In the genomic region with DNA sequence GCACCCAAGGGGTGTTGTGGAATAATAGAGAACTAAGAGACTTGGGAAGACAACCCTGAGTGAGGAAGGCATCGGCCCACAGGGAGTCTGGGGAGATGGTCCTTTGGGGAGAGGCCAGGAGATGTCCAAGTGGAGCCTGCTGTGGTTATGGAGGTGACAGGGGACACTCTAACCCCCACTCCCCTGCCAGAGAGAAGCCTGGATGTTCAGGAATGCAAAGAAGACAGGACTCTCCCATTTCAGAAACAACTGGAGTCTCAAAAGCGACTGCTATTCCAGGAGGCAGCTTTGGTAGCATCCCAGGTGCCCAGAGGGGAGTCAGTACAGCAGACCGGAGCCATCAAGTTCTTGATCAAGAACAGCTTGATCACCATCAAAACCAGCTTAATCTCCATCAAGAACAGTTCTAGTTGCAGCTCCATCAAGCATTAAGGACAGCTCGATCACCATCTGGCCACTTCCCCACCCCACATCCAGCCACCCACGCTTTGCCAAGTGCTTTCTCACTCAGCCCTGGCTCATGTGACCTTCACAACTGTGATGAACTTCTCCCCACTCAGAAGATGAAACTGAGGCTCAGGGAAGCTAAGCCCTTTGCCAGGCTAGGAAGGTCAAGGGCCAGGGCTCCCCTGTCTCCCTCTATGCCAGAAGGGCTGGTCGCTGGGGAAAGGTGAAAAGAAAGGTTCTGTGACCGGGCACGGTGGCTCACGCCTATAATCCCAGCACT, we compare ENCODE assay signal across 9 cellular contexts. TPM values are rescaled to one million over a fixed set of nuclear protein-coding genes. Genes with fewer than 3 reads are reported as not detected.
DNase-seq lines count a peak whose midpoint lies in the region; ATAC-seq and TF ChIP-seq lines count a peak whose summit lies in the region.
"Had no signal": no experiment of that assay in that cellular context is flagged by ENCODE, and none has a peak within 500 bp of the region (broad histone marks: within the 10 kb centered on the region; RNA-seq: fewer than 3 reads in every experiment).

No MANE protein-coding gene starts in this region.

- peak; percentile 79 for DNase-seq in activated effector memory CD4-positive, alpha-beta T cell treated with anti-CD3 and anti-CD28 coated beads, Interleukin-2, amount 50 U/mL, for 16 hours
- DNase-seq in activated effector memory CD4-positive, alpha-beta T cell treated with Interleukin-2 at 50 U/mL for 16 hours = no peak
- peak; percentile 44 for DNase-seq in activated CD8-positive, alpha-beta T cell treated with anti-CD3 and anti-CD28 coated beads, Interleukin-2, amount 10 ng/mL, durations not matched to agents 7 days and 5 days
- DNase-seq in lower lobe of right lung (peak; percentile 72), thoracic aorta (ENCODE audit: low spot score) (no peak), COLO829 (ENCODE audit: low spot score) (no peak)
- DNase-seq: NCI-H510A had no signal

- H3K36me3 ChIP-seq in lower lobe of right lung (peaks cover 11% of the 10 kb centered on the region), thoracic aorta (no peaks in the 10 kb centered on the region)

- POLR2A ChIA-PET in activated CD8-positive, alpha-beta T cell treated with anti-CD3 and anti-CD28 coated beads, Interleukin-2, amount 10 ng/mL, durations not matched to agents 7 days and 5 days (lab: Charles Lee) = interaction anchor here (0.7 to 10.8 kb wide), 9 partner anchors 8 to 98 kb away, joined by 3 to 409 read pairs (median 6); partner anchors contain the start of genes CEP85, SH3BGRL3 and UBXN11

- CTCF ChIA-PET in activated CD8-positive, alpha-beta T cell treated with anti-CD3 and anti-CD28 coated beads, Interleukin-2, amount 10 ng/mL, durations not matched to agents 7 days and 5 days (lab: Charles Lee) = interaction anchor here (0.6 to 11.5 kb wide), 22 partner anchors 10 to 192 kb away, joined by 3 to 591 read pairs (median 4); partner anchors contain the start of genes CEP85, DHDDS, SH3BGRL3 and UBXN11

- peaks cover 72% of the 10 kb centered on the region for H3K4me1 Mint-ChIP-seq in activated CD8-positive, alpha-beta T cell treated with anti-CD3 and anti-CD28 coated beads, Interleukin-2, amount 10 ng/mL, durations not matched to agents 7 days and 5 days (ENCODE audit: low read depth)

- H3K4me1 ChIP-seq in lower lobe of right lung (peaks cover 41% of the 10 kb centered on the region), thoracic aorta (ENCODE audit: control insufficient read depth in 1 of 2, low read depth in 2 of 2) (no peaks in the 10 kb centered on the region)

- H3K9me3 ChIP-seq in lower lobe of right lung (no peaks in the 10 kb centered on the region), thoracic aorta (no peaks in the 10 kb centered on the region)

- peaks cover 54% of the 10 kb centered on the region for H3K36me3 Mint-ChIP-seq in activated CD8-positive, alpha-beta T cell treated with anti-CD3 and anti-CD28 coated beads, Interleukin-2, amount 10 ng/mL, durations not matched to agents 7 days and 5 days (ENCODE audit: low read depth)

- H3K9me3 Mint-ChIP-seq in activated CD8-positive, alpha-beta T cell treated with anti-CD3 and anti-CD28 coated beads, Interleukin-2, amount 10 ng/mL, durations not matched to agents 7 days and 5 days (ENCODE audit: insufficient read depth) = no peaks in the 10 kb centered on the region

- ATAC-seq in activated CD8-positive, alpha-beta T cell treated with anti-CD3 and anti-CD28 coated beads, Interleukin-2, amount 10 ng/mL, durations not matched to agents 7 days and 5 days = no peak
- ATAC-seq in lower lobe of right lung = peak; percentile 40 to 59
- ATAC-seq in thoracic aorta (ENCODE audit: insufficient number of reproducible peaks, low FRiP score, low read depth) = no peak
- ATAC-seq in GM21367 (IDR thresholded peaks at IDR 0.05; ENCODE audit: unreplicated experiment) = no peak
- no peak for ATAC-seq in SK-N-SH treated with all-trans-retinoic acid at 6 μM for 48 hours

- H3K27me3 Mint-ChIP-seq in activated CD8-positive, alpha-beta T cell treated with anti-CD3 and anti-CD28 coated beads, Interleukin-2, amount 10 ng/mL, durations not matched to agents 7 days and 5 days (ENCODE audit: low read depth) = no peaks in the 10 kb centered on the region

- peak overlapping the region; percentile 71 for H3K27ac ChIP-seq in lower lobe of right lung
- no peak overlapping the region for H3K27ac ChIP-seq in thoracic aorta

- peak overlapping the region; percentile 78 for H3K27ac Mint-ChIP-seq in activated CD8-positive, alpha-beta T cell treated with anti-CD3 and anti-CD28 coated beads, Interleukin-2, amount 10 ng/mL, durations not matched to agents 7 days and 5 days

- peak overlapping the region; percentile 84 for H3K4me3 Mint-ChIP-seq in activated CD8-positive, alpha-beta T cell treated with anti-CD3 and anti-CD28 coated beads, Interleukin-2, amount 10 ng/mL, durations not matched to agents 7 days and 5 days

- H3K4me3 ChIP-seq in lower lobe of right lung = peak overlapping the region; percentile 58
- H3K4me3 ChIP-seq in thoracic aorta = peak overlapping the region; percentile 42

- TF ChIP-seq CTCF in lower lobe of right lung (IDR thresholded peaks at IDR 0.05) (no peak), thoracic aorta (IDR thresholded peaks at IDR 0.05) (no peak)

- intact Hi-C loops in lower lobe of right lung (cut with DNase I) = no loop called here

- no peaks in the 10 kb centered on the region for H3K27me3 ChIP-seq in lower lobe of right lung (ENCODE audit: low read depth)
- no peaks in the 10 kb centered on the region for H3K27me3 ChIP-seq in thoracic aorta (replicated peaks; ENCODE audit: insufficient read depth)

TF ChIP-seq in SK-N-SH treated with all-trans-retinoic acid at 6 μM for 48 hours, 23 proteins besides CTCF, POLR2A, EP300 and RAD21:
- TF ChIP-seq ZNF8 (CRISPR knock-in tag; IDR thresholded peaks at IDR 0.05) (no peak), BACH2 (CRISPR knock-in tag; IDR thresholded peaks at IDR 0.05; ENCODE audit: borderline replicate concordance) (no peak), ARNTL (CRISPR knock-in tag; IDR thresholded peaks at IDR 0.05; ENCODE audit: borderline replicate concordance, low read depth) (no peak), ZNF70 (CRISPR knock-in tag; IDR thresholded peaks at IDR 0.05) (no peak)
TF ChIP-seq in SK-N-SH treated with all-trans-retinoic acid at 6 μM for 48 hours: peak in this region for 0.

RNA-seq across cellular contexts. Expression of gene CD52, which starts 0.7 kb away (rescaled TPM):
- 1,000 to 10,000 TPM; 1,112 to 1,180 TPM for total RNA-seq in activated CD8-positive, alpha-beta T cell treated with anti-CD3 and anti-CD28 coated beads, Interleukin-2, amount 10 ng/mL, durations not matched to agents 7 days and 5 days
- total RNA-seq in lower lobe of right lung (541 TPM), thoracic aorta (1 to 10 TPM in 1 of 2 donors, not detected in 1; 2.7 TPM)

RNA-seq across cellular contexts. Expression of gene UBXN11, which starts 12.1 kb away (rescaled TPM):
- 10 to 100 TPM; 34.4 to 40.9 TPM for total RNA-seq in activated CD8-positive, alpha-beta T cell treated with anti-CD3 and anti-CD28 coated beads, Interleukin-2, amount 10 ng/mL, durations not matched to agents 7 days and 5 days
- total RNA-seq in lower lobe of right lung (65.1 TPM), thoracic aorta (10 to 100 TPM in 1 of 2 donors, 1 to 10 TPM in 1; 9.6 to 23.2 TPM)

RNA-seq across cellular contexts. Expression of gene CRYBG2, which starts 35.4 kb away (rescaled TPM):
- 1 to 10 TPM; 7.6 to 8.7 TPM for total RNA-seq in activated CD8-positive, alpha-beta T cell treated with anti-CD3 and anti-CD28 coated beads, Interleukin-2, amount 10 ng/mL, durations not matched to agents 7 days and 5 days
- total RNA-seq in lower lobe of right lung = 2.1 TPM
- total RNA-seq in thoracic aorta = not detected

RNA-seq across cellular contexts. Expression of gene SH3BGRL3, which starts 38.6 kb away (rescaled TPM):
- total RNA-seq in activated CD8-positive, alpha-beta T cell treated with anti-CD3 and anti-CD28 coated beads, Interleukin-2, amount 10 ng/mL, durations not matched to agents 7 days and 5 days = 100 to 1,000 TPM; 795 to 814 TPM
- total RNA-seq in lower lobe of right lung (204 TPM), thoracic aorta (100 to 1,000 TPM in 1 of 2 donors, 10 to 100 TPM in 1; 79.2 to 137 TPM)

RNA-seq across cellular contexts. Expression of gene ZNF683, which starts 54.0 kb away (rescaled TPM):
- total RNA-seq in activated CD8-positive, alpha-beta T cell treated with anti-CD3 and anti-CD28 coated beads, Interleukin-2, amount 10 ng/mL, durations not matched to agents 7 days and 5 days = 10 to 100 TPM; 24.0 to 26.6 TPM
- total RNA-seq in lower lobe of right lung = 1.2 TPM
- not detected for total RNA-seq in thoracic aorta

Comparison
In these comparisons a context has a peak if more than half of its experiments do, and no peak if none do; other contexts are left out.
1. DNase-seq: peak in activated effector memory CD4-positive, alpha-beta T cell treated with anti-CD3 and anti-CD28 coated beads, Interleukin-2, amount 50 U/mL, for 16 hours (single experiment), activated CD8-positive, alpha-beta T cell treated with anti-CD3 and anti-CD28 coated beads, Interleukin-2, amount 10 ng/mL, durations not matched to agents 7 days and 5 days (single experiment) and lower lobe of right lung (single experiment); none in activated effector memory CD4-positive, alpha-beta T cell treated with Interleukin-2 at 50 U/mL for 16 hours (single experiment), thoracic aorta (single experiment) and COLO829 (single experiment).
2. ATAC-seq: peak in lower lobe of right lung (2 of 2); none in activated CD8-positive, alpha-beta T cell treated with anti-CD3 and anti-CD28 coated beads, Interleukin-2, amount 10 ng/mL, durations not matched to agents 7 days and 5 days (single experiment), thoracic aorta (single experiment), GM21367 (single experiment) and SK-N-SH treated with all-trans-retinoic acid at 6 μM for 48 hours (single experiment).
3. RNA of gene CD52, which starts 0.7 kb away (total RNA-seq): 1,112 to 1,180 TPM in activated CD8-positive, alpha-beta T cell treated with anti-CD3 and anti-CD28 coated beads, Interleukin-2, amount 10 ng/mL, durations not matched to agents 7 days and 5 days and 541 TPM in lower lobe of right lung (single experiment); 2.7 TPM in thoracic aorta; every median in the first group is over 100 times any median in the second.